ENCODE assay signal across 8 cellular contexts in the genomic region with DNA sequence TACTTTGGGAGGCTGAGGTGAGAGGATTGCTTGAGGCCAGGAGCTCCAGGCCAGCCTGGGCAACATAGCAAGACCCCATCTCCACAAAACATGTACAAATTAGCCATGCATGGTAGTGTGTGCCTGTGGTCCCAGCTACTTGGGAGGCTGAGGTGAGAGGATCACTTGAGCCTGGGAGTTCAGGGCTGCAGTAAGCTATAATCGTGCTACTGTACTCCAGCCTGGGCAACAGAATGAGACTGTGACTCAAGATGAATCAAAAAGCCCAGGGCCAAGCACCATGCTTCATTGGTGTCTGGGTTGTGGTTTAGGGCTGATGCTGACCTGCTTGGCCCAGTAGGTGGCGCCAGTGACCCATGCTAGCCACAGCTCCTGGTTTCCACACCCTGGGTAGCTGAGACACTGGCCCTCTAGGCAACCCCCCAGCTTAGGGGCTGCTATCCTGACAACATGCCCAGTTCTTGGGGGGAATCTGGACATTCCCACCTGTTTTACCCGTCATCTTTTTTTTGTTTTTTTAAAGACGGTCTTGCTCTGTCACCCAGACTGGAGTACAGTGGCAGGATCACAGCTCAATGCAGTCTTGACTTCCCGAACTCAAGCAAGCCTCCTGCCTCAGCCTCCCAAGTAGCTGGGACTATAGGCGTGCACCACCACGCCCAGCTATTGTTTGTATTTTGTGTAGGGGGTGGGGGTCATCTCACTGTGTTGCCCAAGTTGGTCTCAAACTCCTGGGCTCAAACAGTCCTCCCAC. TPM values are rescaled to one million over a fixed set of nuclear protein-coding genes. Genes with fewer than 3 reads are reported as not detected.
DNase-seq lines count a peak whose midpoint lies in the region; ATAC-seq and TF ChIP-seq lines count a peak whose summit lies in the region.

No MANE protein-coding gene starts in this region.

- H3K27me3 ChIP-seq in fibroblast of lung (ENCODE audit: control insufficient read depth, insufficient read depth, low read length) (no peaks in the 10 kb centered on the region), neural progenitor cell (no peaks in the 10 kb centered on the region), stomach (no peaks in the 10 kb centered on the region)

- H3K4me1 ChIP-seq in fibroblast of lung (ENCODE audit: control insufficient read depth, extremely low read depth, insufficient read depth, low read length) (no peaks in the 10 kb centered on the region), neural progenitor cell (peaks cover 3% of the 10 kb centered on the region), stomach (peaks cover 13 to 24% (median 16%) of the 10 kb centered on the region in 4 donors)

- H3F3A ChIP-seq in neural progenitor cell (ENCODE audit: low read depth): peaks cover 3% of the 10 kb centered on the region

- H3K4me2 ChIP-seq in fibroblast of lung (ENCODE audit: extremely low read depth, insufficient read depth, low read length) (no peak overlapping the region), neural progenitor cell (no peak overlapping the region)

- no peak overlapping the region for H3K4me3 Mint-ChIP-seq in activated T-cell treated with anti-CD3 and anti-CD28 coated beads, Interleukin-2, amount 50 U/mL, for 4 hours
- H3K4me3 Mint-ChIP-seq in neural progenitor cell: no peak overlapping the region

- TF ChIP-seq POLR2A in stomach (IDR thresholded peaks at IDR 0.05): no peak

- WGBS in stomach, 5 donors: 47 to 53% (median 51%) methylated on average over 7 of the region's 7 CpGs

- H3K9me3 ChIP-seq in fibroblast of lung (ENCODE audit: control insufficient read depth, insufficient read depth, low read depth, low read length) (no peaks in the 10 kb centered on the region), neural progenitor cell (ENCODE audit: low read depth) (no peaks in the 10 kb centered on the region), stomach (no peaks in the 10 kb centered on the region)

- peaks cover 7% of the 10 kb centered on the region for H3K4me1 Mint-ChIP-seq in activated T-cell treated with anti-CD3 and anti-CD28 coated beads, Interleukin-2, amount 50 U/mL, for 4 hours (ENCODE audit: low read depth)
- peaks cover 7% of the 10 kb centered on the region for H3K4me1 Mint-ChIP-seq in neural progenitor cell

- no peak overlapping the region for H3K27ac Mint-ChIP-seq in neural progenitor cell

- H3K27me3 Mint-ChIP-seq in activated T-cell treated with anti-CD3 and anti-CD28 coated beads, Interleukin-2, amount 50 U/mL, for 4 hours (ENCODE audit: low read depth): no peaks in the 10 kb centered on the region
- H3K27me3 Mint-ChIP-seq in neural progenitor cell (ENCODE audit: insufficient read depth, low read depth): peaks cover 2% of the 10 kb centered on the region

- DNase-seq in ELR (ENCODE audit: low read depth) (peak; percentile 95), HT-29 (ENCODE audit: low spot score) (peak; percentile 62), fibroblast of lung (ENCODE audit: low read depth in 2 of 2) (peak; percentile 80 to 81), neural progenitor cell (ENCODE audit: low spot score) (peak; percentile 79), stomach (peak; percentile 83)
- DNase-seq in activated T-cell treated with anti-CD3 and anti-CD28 coated beads, Interleukin-2, amount 50 U/mL, for 4 hours: peak; percentile 82

- H3K36me3 Mint-ChIP-seq in activated T-cell treated with anti-CD3 and anti-CD28 coated beads, Interleukin-2, amount 50 U/mL, for 4 hours (ENCODE audit: insufficient read depth): peaks cover 5% of the 10 kb centered on the region
- H3K36me3 Mint-ChIP-seq in neural progenitor cell: no peaks in the 10 kb centered on the region

- no peak overlapping the region for H3K27ac ChIP-seq in fibroblast of lung (ENCODE audit: insufficient read depth, low read length)
- H3K27ac ChIP-seq in neural progenitor cell: no peak overlapping the region
- H3K27ac ChIP-seq in stomach: no peak overlapping the region

- TF ChIP-seq EP300 in stomach (IDR thresholded peaks at IDR 0.05): no peak

- H3K4me3 ChIP-seq in fibroblast of lung (replicated peaks in 1 of 4; ENCODE audit: control extremely low read depth in 1 of 4, insufficient read depth in 1 of 4, low read depth in 3 of 4, low read length in 4 of 4) (no peak overlapping the region), neural progenitor cell (no peak overlapping the region), stomach (no peak overlapping the region)

- peaks cover 4% of the 10 kb centered on the region for H3K79me2 ChIP-seq in fibroblast of lung (ENCODE audit: control insufficient read depth, insufficient read depth, low read length)
- H3K79me2 ChIP-seq in neural progenitor cell (ENCODE audit: low read depth): peaks cover 19% of the 10 kb centered on the region

- H3K9ac ChIP-seq in fibroblast of lung (ENCODE audit: insufficient read depth, low read length): no peak overlapping the region
- no peak overlapping the region for H3K9ac ChIP-seq in neural progenitor cell

- H2AFZ ChIP-seq in fibroblast of lung (ENCODE audit: low read length) (no peak overlapping the region), neural progenitor cell (replicated peaks) (no peak overlapping the region)

- H3K36me3 ChIP-seq in fibroblast of lung (ENCODE audit: control insufficient read depth, insufficient read depth, low read length) (peaks cover 4% of the 10 kb centered on the region), neural progenitor cell (no peaks in the 10 kb centered on the region), stomach (peaks cover 14 to 74% (median 67%) of the 10 kb centered on the region in 4 donors)

- ATAC-seq in activated T-cell treated with anti-CD3 and anti-CD28 coated beads, Interleukin-2, amount 50 U/mL, for 4 hours: peak; percentile 96 to 99
- ATAC-seq in GM19035 (IDR thresholded peaks at IDR 0.05; ENCODE audit: unreplicated experiment): no peak

- H4K20me1 ChIP-seq in fibroblast of lung (ENCODE audit: control insufficient read depth, extremely low read depth, insufficient read depth, low read length) (no peaks in the 10 kb centered on the region), neural progenitor cell (ENCODE audit: low read depth) (peaks cover 3% of the 10 kb centered on the region)

- TF ChIP-seq CTCF in fibroblast of lung (conservative IDR thresholded peaks at IDR 0.05 in 1 of 2, IDR thresholded peaks at IDR 0.05 in 1 of 2; ENCODE audit: low read depth in 1 of 2, low read length in 2 of 2): peak; percentile 92 to 97
- peak; percentile 95 for TF ChIP-seq CTCF in neural progenitor cell (IDR thresholded peaks at IDR 0.05)
- peak in 5 of 7 experiments; percentile 85 to 94 (median 90) for TF ChIP-seq CTCF in stomach (IDR thresholded peaks at IDR 0.05)

- H3K9me3 Mint-ChIP-seq in activated T-cell treated with anti-CD3 and anti-CD28 coated beads, Interleukin-2, amount 50 U/mL, for 4 hours: no peaks in the 10 kb centered on the region
- no peaks in the 10 kb centered on the region for H3K9me3 Mint-ChIP-seq in neural progenitor cell

- intact Hi-C loops in stomach (cut with DNase I; ENCODE audit: low total_unique reads): loop anchor here (5.0 kb wide), 1 partner anchor 76 kb away; no protein-coding TSS in a partner anchor

TF ChIP-seq in PFSK-1, 5 proteins besides CTCF, POLR2A, EP300 and RAD21 (continues in another document):
- TF ChIP-seq REST (IDR thresholded peaks at IDR 0.05; ENCODE audit: insufficient read depth in 1 of 2, low read depth in 2 of 2, low read length in 2 of 2) (no peak), POLR2AphosphoS5 (IDR thresholded peaks at IDR 0.05; ENCODE audit: low read depth, low read length) (no peak), SIN3A (IDR thresholded peaks at IDR 0.05; ENCODE audit: borderline replicate concordance, insufficient read depth, low read length) (no peak)

RNA-seq across cellular contexts. Expression of gene CCDC124, which starts 5.5 kb away (rescaled TPM):
- 77.2 and 85.3 TPM in 2 replicates for total RNA-seq in HT-29 (2014; rRNA removed; shearing (Covaris generic))
- 303 TPM for polyA plus RNA-seq in PFSK-1 (2012; ENCODE audit: insufficient read length, low read depth)
- 100 to 1,000 TPM; 228 to 261 (median 236) TPM for total RNA-seq in activated T-cell treated with anti-CD3 and anti-CD28 coated beads, Interleukin-2, amount 50 U/mL, for 4 hours
- total RNA-seq in fibroblast of lung (31.1 and 37.2 TPM in 2 replicates), neural progenitor cell (ENCODE audit: low replicate concordance) (23.3 and 54.9 TPM in 2 replicates), stomach (10 to 100 TPM; 15.8 to 98.7 (median 68.7) TPM)
- polyA plus RNA-seq in fibroblast of lung (44.3 and 54.0 TPM in 2 replicates), stomach (100 to 1,000 TPM; 107 to 149 (median 124) TPM)
- polyA plus RNA-seq in fibroblast of lung (2012): 90.0 and 127 TPM in 2 replicates
- 3.0 and 11.0 TPM in 2 replicates for polyA minus RNA-seq in fibroblast of lung (ENCODE audit: low replicate concordance)

RNA-seq across cellular contexts. Expression of gene KCNN1, which starts 28.6 kb away (rescaled TPM):
- 0.13 and 0.28 TPM in 2 replicates for total RNA-seq in HT-29 (2014; rRNA removed; shearing (Covaris generic))
- polyA plus RNA-seq in PFSK-1 (2012; ENCODE audit: insufficient read length, low read depth): 8.5 TPM
- total RNA-seq in activated T-cell treated with anti-CD3 and anti-CD28 coated beads, Interleukin-2, amount 50 U/mL, for 4 hours: under 1 TPM in 2 of 3 donors, not detected in 1; 0.24 to 0.32 TPM
- total RNA-seq in fibroblast of lung: under 0.01 TPM in 2 replicates
- not detected in 2 replicates for polyA plus RNA-seq in fibroblast of lung
- polyA plus RNA-seq in fibroblast of lung (2012): not detected in 2 replicates
- not detected in 2 replicates for polyA minus RNA-seq in fibroblast of lung (ENCODE audit: low replicate concordance)
- total RNA-seq in neural progenitor cell (ENCODE audit: low replicate concordance): 1.8 and 5.5 TPM in 2 replicates
- total RNA-seq in stomach: not detected
- under 1 TPM in 2 of 3 donors, not detected in 1; 0.23 to 0.46 TPM for polyA plus RNA-seq in stomach
